Comparison of ENCODE assay signal across 12 cellular contexts in the genomic region with DNA sequence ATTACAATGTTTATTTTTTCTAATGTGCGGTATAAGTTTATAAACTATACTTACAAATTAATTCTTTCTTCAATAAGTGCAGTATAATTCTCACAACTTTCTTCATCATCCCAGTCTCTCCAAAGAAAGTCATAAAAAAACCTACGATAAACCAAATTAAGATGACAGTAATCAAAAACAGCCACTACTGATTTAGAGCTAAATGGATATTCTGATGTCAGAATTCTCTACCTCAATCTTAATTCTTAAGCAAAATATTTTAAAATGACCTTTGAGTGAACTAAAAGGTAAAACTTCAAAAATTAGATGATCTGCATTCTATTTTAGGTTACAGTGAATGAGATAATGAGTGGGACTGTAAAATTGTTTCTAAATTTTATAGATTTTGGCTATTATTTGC. TPM values are rescaled to one million over a fixed set of nuclear protein-coding genes. Genes with fewer than 3 reads are reported as not detected.
"Had no signal": no experiment of that assay in that cellular context is flagged by ENCODE, and none has a peak within 500 bp of the region (broad histone marks: within the 10 kb centered on the region; RNA-seq: fewer than 3 reads in every experiment).

No MANE protein-coding gene starts in this region.

- H2AFZ ChIP-seq: GM23248, GM23338 had no signal

- H3K36me3 ChIP-seq: HAP-1 had no signal

- H3K9ac ChIP-seq: GM23248 had no signal

- FAIRE-seq: H1, H54 had no signal

- H3K27ac ChIP-seq: GM23248 had no signal

- DNase-seq: GM23248, GOT3, H7, H9, HCEC 1CT, HFFc6 had no signal

- H3K4me3 ChIP-seq: GM23248, GM23338, HAP-1 had no signal

- H3K4me2 ChIP-seq: GM23338 had no signal

- ATAC-seq: GM23338, HCT116 had no signal

RNA-seq across cellular contexts. Expression of a gene that starts 13.6 kb away (rescaled TPM):
- total RNA-seq: GM23248, GM23338, H1, H4, H7, H9, HFFc6 had no signal
- polyA plus RNA-seq: GM23248, GM23338, H1 had no signal
